ENCODE assay signal across 1 cellular context in genomic region chr2:181892795-181893435, GRCh38.
TF ChIP-seq lines count a peak whose summit lies in the region.

No MANE protein-coding gene starts in this region.

TF ChIP-seq in A549, 52 proteins besides CTCF, POLR2A, EP300 and RAD21:
- TF ChIP-seq CHD2 (IDR thresholded peaks at IDR 0.05; ENCODE audit: low read length, partially characterized antibody): no peak
- TF ChIP-seq USF2 (IDR thresholded peaks at IDR 0.05): no peak
- 0 out of 2 replicates have a peak, but pooled peaks have one; percentile 7 for TF ChIP-seq JUNB (IDR thresholded peaks at IDR 0.05)
